25 cellular contexts compared by ENCODE assay signal in the genomic region with DNA sequence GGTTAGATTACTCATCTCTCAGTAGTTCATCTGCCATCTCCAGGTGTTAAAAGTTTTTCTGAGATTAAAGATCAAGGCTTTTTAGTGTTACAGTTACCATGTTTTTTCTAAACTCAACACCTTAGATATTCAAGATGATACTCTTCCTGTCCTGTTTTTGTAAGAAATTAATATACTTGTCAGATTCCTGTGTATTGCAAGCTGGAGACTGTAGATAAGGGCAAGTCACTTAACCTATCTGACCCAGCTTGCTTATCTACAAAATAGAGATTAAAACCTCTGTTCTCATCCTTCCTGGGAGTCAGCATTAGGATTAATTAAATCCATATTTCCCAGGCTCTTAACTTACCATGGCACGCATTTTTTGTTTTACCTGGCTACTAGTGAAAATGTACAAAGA.
"Had no signal": no experiment of that assay in that cellular context is flagged by ENCODE, and none has a peak within 500 bp of the region (broad histone marks: within the 10 kb centered on the region; RNA-seq: fewer than 3 reads in every experiment).

No MANE protein-coding gene starts in this region.

- H3K4me3 ChIP-seq: esophagus squamous epithelium, left lung, lower lobe of right lung, right lobe of liver, thoracic aorta had no signal

- H3K27me3 ChIP-seq: esophagus squamous epithelium, left lung, neutrophil, right lobe of liver had no signal

- DNase-seq: activated CD4-positive, alpha-beta T cell treated with anti-CD3 and anti-CD28 coated beads for 1 hour; activated gamma-delta T cell; activated naive CD4-positive, alpha-beta T cell treated with anti-CD3 and anti-CD28 coated beads, Interleukin-2, amount 50 U/mL, for 16 hours; activated naive CD8-positive, alpha-beta T cell treated with anti-CD3 and anti-CD28 coated beads, Interleukin-2, amount 50 U/mL, for 24 hours; activated T-cell treated with anti-CD3 and anti-CD28 coated beads for 4 hours; amygdala; caudate nucleus; esophagus squamous epithelium; foreskin melanocyte; left lung; lower lobe of right lung; mesenchymal stem cell; right lobe of liver; stimulated activated CD4-positive, alpha-beta T cell treated with anti-CD3 and anti-CD28 coated beads, Interleukin-4, amount 100 ng/mL, for 1 hour; SW 1271; T-helper 9 cell; trophoblast cell had no signal

- H3K9me3 Mint-ChIP-seq: activated naive CD8-positive, alpha-beta T cell treated with anti-CD3 and anti-CD28 coated beads, Interleukin-2, amount 50 U/mL, for 24 hours; activated T-helper 1 cell treated with anti-CD3 and anti-CD28 coated beads, Interleukin-12 subunit alpha, Interleukin-12 subunit beta, Interleukin-2, Interleukin-4 antibody, amounts not matched to agents 30 ng/mL and 10 ng/mL and 1 ng/mL, durations not matched to agents 14 hours and 24 hours and 36 hours; dendritic cell treated with granulocyte-macrophage colony-stimulating factor and Interleukin-4, amounts not matched to agents 40 ng/mL and 50 ng/mL, for 4 days; nephron; stimulated activated naive CD8-positive, alpha-beta T cell treated with anti-CD3 and anti-CD28 coated beads, Interleukin-15, Interleukin-2, amounts not matched to agents 100 ng/mL and 50 ng/mL, for 24 hours; T-helper 1 cell treated with Interleukin-12 subunit alpha and Interleukin-12 subunit beta and Interleukin-4 antibody, amounts not matched to agents 30 μg/mL and 1 μg/mL, for 36 hours; WTC11 had no signal

- ATAC-seq: activated naive CD8-positive, alpha-beta T cell treated with anti-CD3 and anti-CD28 coated beads, Interleukin-2, amount 50 U/mL, for 24 hours; left lung; lower lobe of right lung; right lobe of liver; WTC11 had no signal

- H3K9me3 ChIP-seq: esophagus squamous epithelium, left lung, lower lobe of right lung, neutrophil, right lobe of liver, thoracic aorta had no signal

- H3K4me1 Mint-ChIP-seq: activated naive CD8-positive, alpha-beta T cell treated with anti-CD3 and anti-CD28 coated beads, Interleukin-2, amount 50 U/mL, for 24 hours; nephron; WTC11 had no signal

- H3K27ac Mint-ChIP-seq: activated naive CD8-positive, alpha-beta T cell treated with anti-CD3 and anti-CD28 coated beads, Interleukin-2, amount 50 U/mL, for 24 hours; activated T-helper 1 cell treated with anti-CD3 and anti-CD28 coated beads, Interleukin-12 subunit alpha, Interleukin-12 subunit beta, Interleukin-2, Interleukin-4 antibody, amounts not matched to agents 30 ng/mL and 10 ng/mL and 1 ng/mL, durations not matched to agents 14 hours and 24 hours and 36 hours; dendritic cell treated with granulocyte-macrophage colony-stimulating factor and Interleukin-4, amounts not matched to agents 40 ng/mL and 50 ng/mL, for 4 days; nephron; stimulated activated naive CD8-positive, alpha-beta T cell treated with anti-CD3 and anti-CD28 coated beads, Interleukin-15, Interleukin-2, amounts not matched to agents 100 ng/mL and 50 ng/mL, for 24 hours; T-helper 1 cell treated with Interleukin-12 subunit alpha and Interleukin-12 subunit beta and Interleukin-4 antibody, amounts not matched to agents 30 μg/mL and 1 μg/mL, for 36 hours; WTC11 had no signal

- H3K4me1 ChIP-seq: esophagus squamous epithelium, left lung, lower lobe of right lung, right lobe of liver had no signal

- H3K27me3 Mint-ChIP-seq: activated naive CD8-positive, alpha-beta T cell treated with anti-CD3 and anti-CD28 coated beads, Interleukin-2, amount 50 U/mL, for 24 hours; dendritic cell treated with granulocyte-macrophage colony-stimulating factor and Interleukin-4, amounts not matched to agents 40 ng/mL and 50 ng/mL, for 4 days; stimulated activated naive CD8-positive, alpha-beta T cell treated with anti-CD3 and anti-CD28 coated beads, Interleukin-15, Interleukin-2, amounts not matched to agents 100 ng/mL and 50 ng/mL, for 24 hours had no signal

- H3K4me3 Mint-ChIP-seq: activated naive CD8-positive, alpha-beta T cell treated with anti-CD3 and anti-CD28 coated beads, Interleukin-2, amount 50 U/mL, for 24 hours; activated T-helper 1 cell treated with anti-CD3 and anti-CD28 coated beads, Interleukin-12 subunit alpha, Interleukin-12 subunit beta, Interleukin-2, Interleukin-4 antibody, amounts not matched to agents 30 ng/mL and 10 ng/mL and 1 ng/mL, durations not matched to agents 14 hours and 24 hours and 36 hours; dendritic cell treated with granulocyte-macrophage colony-stimulating factor and Interleukin-4, amounts not matched to agents 40 ng/mL and 50 ng/mL, for 4 days; nephron; stimulated activated naive CD8-positive, alpha-beta T cell treated with anti-CD3 and anti-CD28 coated beads, Interleukin-15, Interleukin-2, amounts not matched to agents 100 ng/mL and 50 ng/mL, for 24 hours; T-helper 1 cell treated with Interleukin-12 subunit alpha and Interleukin-12 subunit beta and Interleukin-4 antibody, amounts not matched to agents 30 μg/mL and 1 μg/mL, for 36 hours; WTC11 had no signal

- H3K27ac ChIP-seq: esophagus squamous epithelium, left lung, lower lobe of right lung, neutrophil, right lobe of liver, thoracic aorta had no signal
